19 cellular contexts compared by ENCODE assay signal in genomic region chr4:23885943-23886590, GRCh38. TPM values are rescaled to one million over a fixed set of nuclear protein-coding genes. Genes with fewer than 3 reads are reported as not detected.
"Had no signal": no experiment of that assay in that cellular context is flagged by ENCODE, and none has a peak within 500 bp of the region (broad histone marks: within the 10 kb centered on the region; RNA-seq: fewer than 3 reads in every experiment).

No MANE protein-coding gene starts in this region.

- H3K27me3 ChIP-seq: tibial nerve had no signal

- H3K9me3 Mint-ChIP-seq: activated B cell treated with CpG ODN at 0.5 μM for 24 hours; activated naive CD4-positive, alpha-beta T cell treated with anti-CD3 and anti-CD28 coated beads, Interleukin-2, amount 50 U/mL, for 72 hours; activated T-cell treated with anti-CD3 and anti-CD28 coated beads, Interleukin-2, amount 50 U/mL, for 72 hours had no signal

- H3K27me3 Mint-ChIP-seq: activated B cell treated with CpG ODN at 0.5 μM for 24 hours; brain; stimulated activated memory B cell treated with anti-CD40 and anti-IgM and Interleukin-4, amounts not matched to agents 10 μg/mL and 1 μg/mL and 100 μg/mL, for 72 hours had no signal

- ATAC-seq: activated naive CD4-positive, alpha-beta T cell treated with anti-CD3 and anti-CD28 coated beads, Interleukin-2, amount 50 U/mL, for 72 hours; activated T-cell treated with anti-CD3 and anti-CD28 coated beads, Interleukin-2, amount 50 U/mL, for 72 hours; stimulated activated memory B cell treated with anti-CD40 and anti-IgM and Interleukin-4, amounts not matched to agents 10 μg/mL and 1 μg/mL and 100 μg/mL, for 72 hours had no signal

- H3K36me3 Mint-ChIP-seq: activated naive CD4-positive, alpha-beta T cell treated with anti-CD3 and anti-CD28 coated beads, Interleukin-2, amount 50 U/mL, for 72 hours; brain; stimulated activated memory B cell treated with anti-CD40 and anti-IgM and Interleukin-4, amounts not matched to agents 10 μg/mL and 1 μg/mL and 100 μg/mL, for 72 hours had no signal

- H3K27ac ChIP-seq: tibial nerve had no signal

- DNase-seq: activated B cell treated with CpG ODN at 0.5 μM for 24 hours; activated CD4-positive, alpha-beta T cell treated with anti-CD3 and anti-CD28 coated beads for 48 hours; activated CD8-positive, alpha-beta memory T cell treated with anti-CD3 and anti-CD28 coated beads, Interleukin-2, amount 50 U/mL, for 48 hours; activated gamma-delta T cell; activated T-cell treated with anti-CD3 and anti-CD28 coated beads, Interleukin-2, amount 50 U/mL, for 72 hours; amygdala; cortex of kidney; effector CD8-positive, alpha-beta T cell; hippocampal formation; kidney glomerular epithelial cell; midbrain; stimulated activated CD4-positive, alpha-beta T cell treated with anti-CD3 and anti-CD28 coated beads, Interleukin-2, amount 100 ng/mL, for 48 hours; SW 1271 had no signal

- H3K36me3 ChIP-seq: tibial nerve had no signal

- H3K4me3 ChIP-seq: lung, tibial nerve had no signal

- H3K4me3 Mint-ChIP-seq: activated B cell treated with CpG ODN at 0.5 μM for 24 hours; activated T-cell treated with anti-CD3 and anti-CD28 coated beads, Interleukin-2, amount 50 U/mL, for 72 hours; stimulated activated memory B cell treated with anti-CD40 and anti-IgM and Interleukin-4, amounts not matched to agents 10 μg/mL and 1 μg/mL and 100 μg/mL, for 72 hours had no signal

- H3K9me3 ChIP-seq: tibial nerve had no signal

- H3K27ac Mint-ChIP-seq: activated B cell treated with CpG ODN at 0.5 μM for 24 hours; activated naive CD4-positive, alpha-beta T cell treated with anti-CD3 and anti-CD28 coated beads, Interleukin-2, amount 50 U/mL, for 72 hours; activated T-cell treated with anti-CD3 and anti-CD28 coated beads, Interleukin-2, amount 50 U/mL, for 72 hours; stimulated activated memory B cell treated with anti-CD40 and anti-IgM and Interleukin-4, amounts not matched to agents 10 μg/mL and 1 μg/mL and 100 μg/mL, for 72 hours had no signal

RNA-seq across cellular contexts. Expression of gene PPARGC1A, which starts 3.8 kb away (rescaled TPM):
- total RNA-seq: activated B cell treated with CpG ODN at 0.5 μM for 24 hours; activated naive CD4-positive, alpha-beta T cell treated with anti-CD3 and anti-CD28 coated beads, Interleukin-2, amount 50 U/mL, for 72 hours; activated T-cell treated with anti-CD3 and anti-CD28 coated beads, Interleukin-2, amount 50 U/mL, for 72 hours; T-helper 2 cell treated with Interferon-gamma antibody and Interleukin-4, amounts not matched to agents 100 ng/mL and 5 ng/mL, for 36 hours had no signal
